8 cellular contexts compared by ENCODE assay signal in the genomic region with DNA sequence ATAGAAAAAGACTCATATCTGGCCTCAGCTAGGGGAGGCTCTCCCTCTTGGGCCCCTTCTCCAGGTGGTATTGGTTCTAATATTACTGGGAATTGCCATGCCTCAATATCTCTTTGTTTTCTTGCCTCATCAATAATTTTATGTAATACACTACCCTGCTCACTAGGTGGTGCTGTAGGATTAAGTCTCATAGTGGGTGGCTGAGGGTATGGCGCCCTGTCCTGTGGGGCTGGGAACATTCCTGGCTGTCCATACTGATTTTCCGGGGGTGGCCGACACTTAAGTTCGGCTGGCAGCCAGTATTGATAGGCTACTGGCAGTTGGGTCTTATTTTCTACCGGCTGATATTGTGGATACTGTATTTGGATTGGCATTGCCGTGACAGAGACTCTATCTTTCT. TPM values are rescaled to one million over a fixed set of nuclear protein-coding genes. Genes with fewer than 3 reads are reported as not detected.
DNase-seq lines count a peak whose midpoint lies in the region; ATAC-seq and TF ChIP-seq lines count a peak whose summit lies in the region.

No MANE protein-coding gene starts in this region.

- peaks cover 2% of the 10 kb centered on the region for H3K9me3 Mint-ChIP-seq in CD4-positive, alpha-beta T cell

- H3K4me3 ChIP-seq in H7 (ENCODE audit: insufficient read depth, low read depth, low read length): no peak overlapping the region

- peak; percentile 35 for TF ChIP-seq CTCF in CD4-positive, alpha-beta T cell (IDR thresholded peaks at IDR 0.05)

- H3K9me3 ChIP-seq in CD4-positive, alpha-beta T cell (ENCODE audit: control insufficient read depth, low read length): peaks cover 25% of the 10 kb centered on the region

- H3K27ac Mint-ChIP-seq in CD4-positive, alpha-beta T cell: no peak overlapping the region

- H3K36me3 ChIP-seq in H7 (replicated peaks; ENCODE audit: control insufficient read depth, insufficient read depth, low read length): peaks cover 20% of the 10 kb centered on the region

- POLR2A ChIA-PET in CD4-positive, alpha-beta T cell (lab: Charles Lee): no interaction called here

- intact Hi-C loops in CD4-positive, alpha-beta T cell (cut with DNase I, micrococcal nuclease): loop anchor here in 1 of 2 experiments (5.0 kb wide), 1 partner anchor 958 kb away; no protein-coding TSS in a partner anchor

- no peaks in the 10 kb centered on the region for H3K27me3 Mint-ChIP-seq in CD4-positive, alpha-beta T cell

- DNase-seq in CD4-positive, alpha-beta T cell: no peak
- DNase-seq in H7 (peak; percentile 59), islet precursor cell (peak; percentile 56), NCI-H2107 treated with DMSO at 0.1 percent for 48 hours (lab: John Stamatoyannopoulos, UW; ENCODE audit: unreplicated experiment) (no peak), NOMO-1 treated with DMSO at 0.1 percent for 48 hours (lab: John Stamatoyannopoulos, UW; ENCODE audit: unreplicated experiment) (no peak), hypothalamus (lab: John Stamatoyannopoulos, UW) (no peak)

- CTCF ChIA-PET in CD4-positive, alpha-beta T cell (lab: Charles Lee): no interaction called here

- H3K36me3 Mint-ChIP-seq in CD4-positive, alpha-beta T cell (ENCODE audit: low read depth): peaks cover 97% of the 10 kb centered on the region

- peak; percentile 59 for ATAC-seq in CD4-positive, alpha-beta T cell (ENCODE audit: poor library complexity)
- ATAC-seq in SK-N-SH treated with all-trans-retinoic acid at 6 μM for 48 hours: peak; percentile 55; the same call in 2 of the 3 replicates
- ATAC-seq in GM19328 (IDR thresholded peaks at IDR 0.05; ENCODE audit: unreplicated experiment): no peak

- H3K4me3 Mint-ChIP-seq in CD4-positive, alpha-beta T cell: no peak overlapping the region

- no peaks in the 10 kb centered on the region for H3K4me1 Mint-ChIP-seq in CD4-positive, alpha-beta T cell (ENCODE audit: low read depth)

- no peaks in the 10 kb centered on the region for H3K27me3 ChIP-seq in CD4-positive, alpha-beta T cell (ENCODE audit: control insufficient read depth, insufficient read depth, low read length)
- H3K27me3 ChIP-seq in H7 (ENCODE audit: control insufficient read depth, insufficient read depth, low read length): no peaks in the 10 kb centered on the region

- no peak overlapping the region for H3K27ac ChIP-seq in CD4-positive, alpha-beta T cell (ENCODE audit: low read depth, low read length)

TF ChIP-seq in SK-N-SH treated with all-trans-retinoic acid at 6 μM for 48 hours, 23 proteins besides CTCF, POLR2A, EP300 and RAD21:
- TF ChIP-seq, protein P1, sequence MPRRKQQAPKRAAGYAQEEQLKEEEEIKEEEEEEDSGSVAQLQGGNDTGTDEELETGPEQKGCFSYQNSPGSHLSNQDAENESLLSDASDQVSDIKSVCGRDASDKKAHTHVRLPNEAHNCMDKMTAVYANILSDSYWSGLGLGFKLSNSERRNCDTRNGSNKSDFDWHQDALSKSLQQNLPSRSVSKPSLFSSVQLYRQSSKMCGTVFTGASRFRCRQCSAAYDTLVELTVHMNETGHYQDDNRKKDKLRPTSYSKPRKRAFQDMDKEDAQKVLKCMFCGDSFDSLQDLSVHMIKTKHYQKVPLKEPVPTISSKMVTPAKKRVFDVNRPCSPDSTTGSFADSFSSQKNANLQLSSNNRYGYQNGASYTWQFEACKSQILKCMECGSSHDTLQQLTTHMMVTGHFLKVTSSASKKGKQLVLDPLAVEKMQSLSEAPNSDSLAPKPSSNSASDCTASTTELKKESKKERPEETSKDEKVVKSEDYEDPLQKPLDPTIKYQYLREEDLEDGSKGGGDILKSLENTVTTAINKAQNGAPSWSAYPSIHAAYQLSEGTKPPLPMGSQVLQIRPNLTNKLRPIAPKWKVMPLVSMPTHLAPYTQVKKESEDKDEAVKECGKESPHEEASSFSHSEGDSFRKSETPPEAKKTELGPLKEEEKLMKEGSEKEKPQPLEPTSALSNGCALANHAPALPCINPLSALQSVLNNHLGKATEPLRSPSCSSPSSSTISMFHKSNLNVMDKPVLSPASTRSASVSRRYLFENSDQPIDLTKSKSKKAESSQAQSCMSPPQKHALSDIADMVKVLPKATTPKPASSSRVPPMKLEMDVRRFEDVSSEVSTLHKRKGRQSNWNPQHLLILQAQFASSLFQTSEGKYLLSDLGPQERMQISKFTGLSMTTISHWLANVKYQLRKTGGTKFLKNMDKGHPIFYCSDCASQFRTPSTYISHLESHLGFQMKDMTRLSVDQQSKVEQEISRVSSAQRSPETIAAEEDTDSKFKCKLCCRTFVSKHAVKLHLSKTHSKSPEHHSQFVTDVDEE (CRISPR knock-in tag; IDR thresholded peaks at IDR 0.05): no peak
- TF ChIP-seq TOX (CRISPR knock-in tag; IDR thresholded peaks at IDR 0.05; ENCODE audit: borderline replicate concordance) (no peak), BACH2 (CRISPR knock-in tag; IDR thresholded peaks at IDR 0.05; ENCODE audit: borderline replicate concordance) (no peak), SNAI2 (CRISPR knock-in tag; IDR thresholded peaks at IDR 0.05) (no peak), TCF4 (CRISPR knock-in tag; IDR thresholded peaks at IDR 0.05; ENCODE audit: borderline replicate concordance) (no peak), ZFP3 (CRISPR knock-in tag; IDR thresholded peaks at IDR 0.05) (no peak), ZC3H10 (CRISPR knock-in tag; IDR thresholded peaks at IDR 0.05) (no peak), CSDC2 (CRISPR knock-in tag; IDR thresholded peaks at IDR 0.05) (no peak), ISL1 (CRISPR knock-in tag; IDR thresholded peaks at IDR 0.05) (no peak)
- TF ChIP-seq, protein P2, sequence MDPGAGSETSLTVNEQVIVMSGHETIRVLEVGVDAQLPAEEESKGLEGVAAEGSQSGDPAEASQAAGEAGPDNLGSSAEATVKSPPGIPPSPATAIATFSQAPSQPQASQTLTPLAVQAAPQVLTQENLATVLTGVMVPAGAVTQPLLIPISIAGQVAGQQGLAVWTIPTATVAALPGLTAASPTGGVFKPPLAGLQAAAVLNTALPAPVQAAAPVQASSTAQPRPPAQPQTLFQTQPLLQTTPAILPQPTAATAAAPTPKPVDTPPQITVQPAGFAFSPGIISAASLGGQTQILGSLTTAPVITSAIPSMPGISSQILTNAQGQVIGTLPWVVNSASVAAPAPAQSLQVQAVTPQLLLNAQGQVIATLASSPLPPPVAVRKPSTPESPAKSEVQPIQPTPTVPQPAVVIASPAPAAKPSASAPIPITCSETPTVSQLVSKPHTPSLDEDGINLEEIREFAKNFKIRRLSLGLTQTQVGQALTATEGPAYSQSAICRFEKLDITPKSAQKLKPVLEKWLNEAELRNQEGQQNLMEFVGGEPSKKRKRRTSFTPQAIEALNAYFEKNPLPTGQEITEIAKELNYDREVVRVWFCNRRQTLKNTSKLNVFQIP (CRISPR knock-in tag; IDR thresholded peaks at IDR 0.05; ENCODE audit: borderline replicate concordance, low read depth): no peak

RNA-seq across cellular contexts. Expression of a gene that starts 9.0 kb away (rescaled TPM):
- under 1 TPM; 0.25 to 0.31 TPM for total RNA-seq in CD4-positive, alpha-beta T cell
- total RNA-seq in H7 (2014; rRNA removed; shearing (Covaris generic)): 0.67 and 0.69 TPM in 2 replicates

RNA-seq across cellular contexts. Expression of a gene that starts 16.8 kb away (rescaled TPM):
- 100 to 1,000 TPM; 108 to 116 TPM for total RNA-seq in CD4-positive, alpha-beta T cell
- total RNA-seq in H7 (2014; rRNA removed; shearing (Covaris generic)): 165 and 173 TPM in 2 replicates

RNA-seq across cellular contexts. Expression of a gene that starts 21.5 kb away (rescaled TPM):
- total RNA-seq in CD4-positive, alpha-beta T cell: under 1 TPM; 0.16 to 0.17 TPM
- 0.17 and 0.63 TPM in 2 replicates for total RNA-seq in H7 (2014; rRNA removed; shearing (Covaris generic))

RNA-seq across cellular contexts. Expression of a gene that starts 35.1 kb away (rescaled TPM):
- total RNA-seq in CD4-positive, alpha-beta T cell: under 1 TPM; 0.47 to 0.56 TPM
- total RNA-seq in H7 (2014; rRNA removed; shearing (Covaris generic)): 0.24 and 0.70 TPM in 2 replicates

RNA-seq across cellular contexts. Expression of a gene that starts 46.8 kb away (rescaled TPM):
- total RNA-seq in CD4-positive, alpha-beta T cell: under 1 TPM; 0.08 to 0.14 TPM
- total RNA-seq in H7 (2014; rRNA removed; shearing (Covaris generic)): 0.76 TPM in 1 of 2 replicates, not detected in the other

Comparison
In these comparisons a context has a peak if more than half of its experiments do, and no peak if none do; other contexts are left out.
1. DNase-seq: peak in H7 (single experiment) and islet precursor cell (single experiment); none in CD4-positive, alpha-beta T cell (0 of 10), NCI-H2107 treated with DMSO at 0.1 percent for 48 hours (single experiment), NOMO-1 treated with DMSO at 0.1 percent for 48 hours (single experiment) and hypothalamus (0 of 51).